25 cellular contexts compared by ENCODE assay signal in genomic region chr4:47675810-47676209, GRCh38.
"Had no signal": no experiment of that assay in that cellular context is flagged by ENCODE, and none has a peak within 500 bp of the region (broad histone marks: within the 10 kb centered on the region; RNA-seq: fewer than 3 reads in every experiment).

No MANE protein-coding gene starts in this region.

- H3K27ac ChIP-seq: heart left ventricle, neural progenitor cell, ovary, right atrium auricular region, sigmoid colon, skin epidermis, testis, tibial nerve, upper lobe of right lung, vagina had no signal

- H3K9ac ChIP-seq: neural progenitor cell had no signal

- DNase-seq: effector memory CD4-positive, alpha-beta T cell; heart left ventricle; hippocampal formation; left colon; left ventricle myocardium superior; mesenchymal stem cell; midbrain; nucleus accumbens; ovary; sigmoid colon; stimulated activated CD4-positive, alpha-beta T cell treated with anti-CD3 and anti-CD28 coated beads, Interleukin-2, amount 100 ng/mL, for 24 hours; stimulated activated CD4-positive, alpha-beta T cell treated with anti-CD3 and anti-CD28 coated beads, Interleukin-4, amount 100 ng/mL, for 4 hours; stimulated activated naive B cell treated with anti-CD40 and anti-IgM and Interleukin-4, amounts not matched to agents 10 μg/mL and 1 μg/mL and 100 μg/mL, for 72 hours; stimulated activated naive CD8-positive, alpha-beta T cell treated with anti-CD3 and anti-CD28 coated beads, Interleukin-15, amount 100 ng/mL, for 72 hours; testis; upper lobe of right lung had no signal

- H3K4me1 ChIP-seq: heart left ventricle, neural progenitor cell, right atrium auricular region, sigmoid colon, testis, tibial nerve, upper lobe of right lung, vagina had no signal

- H3K9me3 ChIP-seq: heart left ventricle, ovary, right atrium auricular region, sigmoid colon, testis, tibial nerve, upper lobe of right lung, vagina had no signal

- H3K36me3 ChIP-seq: neural progenitor cell, ovary, sigmoid colon, tibial nerve, upper lobe of right lung, vagina had no signal

- H3K4me3 ChIP-seq: heart left ventricle, lung, neural progenitor cell, ovary, right atrium auricular region, sigmoid colon, skin epidermis, testis, tibial nerve, upper lobe of right lung, vagina had no signal

- ATAC-seq: esophagus mucosa; heart left ventricle; left colon; left ventricle myocardium superior; stimulated activated naive B cell treated with anti-CD40 and anti-IgM and Interleukin-4, amounts not matched to agents 10 μg/mL and 1 μg/mL and 100 μg/mL, for 72 hours; stimulated activated naive CD8-positive, alpha-beta T cell treated with anti-CD3 and anti-CD28 coated beads, Interleukin-15, amount 100 ng/mL, for 72 hours; upper lobe of right lung had no signal

- H3K4me2 ChIP-seq: neural progenitor cell had no signal

- FAIRE-seq: endometrium, frontal cortex had no signal

- H3K27me3 ChIP-seq: heart left ventricle, neural progenitor cell, ovary, right atrium auricular region, sigmoid colon, testis, tibial nerve, upper lobe of right lung, vagina had no signal

- H2AFZ ChIP-seq: neural progenitor cell had no signal
